Comparison of ENCODE assay signal across 9 cellular contexts in genomic region chr5:145887976-145888574, GRCh38.
A peak's percentile ranks its signal among the peaks of the same experiment; 100 is the strongest.
DNase-seq lines count a peak whose midpoint lies in the region; ATAC-seq and TF ChIP-seq lines count a peak whose summit lies in the region.
"Had no signal": no experiment of that assay in that cellular context is flagged by ENCODE, and none has a peak within 500 bp of the region (broad histone marks: within the 10 kb centered on the region; RNA-seq: fewer than 3 reads in every experiment).

No MANE protein-coding gene starts in this region.

- H3K4me1 Mint-ChIP-seq in effector memory CD8-positive, alpha-beta T cell (ENCODE audit: low read depth in 2 of 2): no peaks in the 10 kb centered on the region

- no peaks in the 10 kb centered on the region for H3K9me3 ChIP-seq in DOHH2 (ENCODE audit: control insufficient read depth, insufficient read depth, low read length)
- H3K9me3 ChIP-seq: neutrophil had no signal

- no peaks in the 10 kb centered on the region for H4K20me1 ChIP-seq in DOHH2 (ENCODE audit: control insufficient read depth, insufficient read depth, low read depth, low read length)

- no peak overlapping the region for H3K4me3 Mint-ChIP-seq in effector memory CD8-positive, alpha-beta T cell

- no peak overlapping the region for H3K4me3 ChIP-seq in DOHH2 (ENCODE audit: low read length)
- H3K4me3 ChIP-seq in foreskin fibroblast (ENCODE audit: low read depth in 1 of 2, low read length in 2 of 2): no peak overlapping the region
- H3K4me3 ChIP-seq in retinal pigment epithelial cell (ENCODE audit: low read length): no peak overlapping the region

- TF ChIP-seq CTCF in DOHH2 (IDR thresholded peaks at IDR 0.05; ENCODE audit: low read depth, low read length, poor library complexity, severe bottlenecking) (peak; percentile 62), foreskin fibroblast (IDR thresholded peaks at IDR 0.05; ENCODE audit: low read depth, low read length) (peak; percentile 97), retinal pigment epithelial cell (conservative IDR thresholded peaks at IDR 0.05; ENCODE audit: low read depth, low read length) (peak; percentile 99)

- no peaks in the 10 kb centered on the region for H3F3A ChIP-seq in DOHH2 (ENCODE audit: control insufficient read depth, insufficient read depth)

- no peak overlapping the region for H3K27ac ChIP-seq in DOHH2 (ENCODE audit: low read depth, low read length)
- H3K27ac ChIP-seq: neutrophil had no signal

- H3K9me3 Mint-ChIP-seq in effector memory CD8-positive, alpha-beta T cell: no peaks in the 10 kb centered on the region

- no peaks in the 10 kb centered on the region for H3K36me3 ChIP-seq in DOHH2 (ENCODE audit: control insufficient read depth, low read length)
- H3K36me3 ChIP-seq: neutrophil had no signal

- no peaks in the 10 kb centered on the region for H3K36me3 Mint-ChIP-seq in effector memory CD8-positive, alpha-beta T cell (ENCODE audit: insufficient read depth)

- H3K4me2 ChIP-seq in DOHH2 (ENCODE audit: low read length): no peak overlapping the region

- peaks cover 0 to 19% of the 10 kb centered on the region in 2 donors for H3K27me3 Mint-ChIP-seq in effector memory CD8-positive, alpha-beta T cell

- H3K9me2 ChIP-seq in DOHH2 (replicated peaks; ENCODE audit: control insufficient read depth, low read length): no peaks in the 10 kb centered on the region

- no peak overlapping the region for H3K27ac Mint-ChIP-seq in effector memory CD8-positive, alpha-beta T cell

- no peaks in the 10 kb centered on the region for H3K79me2 ChIP-seq in DOHH2 (ENCODE audit: control insufficient read depth, low read length)

- no peaks in the 10 kb centered on the region for H3K4me1 ChIP-seq in DOHH2 (ENCODE audit: control insufficient read depth, low read length)

- ATAC-seq in HG02884 (IDR thresholded peaks at IDR 0.05; ENCODE audit: unreplicated experiment) (peak; percentile 68), GM21447 (IDR thresholded peaks at IDR 0.05; ENCODE audit: unreplicated experiment) (no peak)
- ATAC-seq in effector memory CD8-positive, alpha-beta T cell (replicated peaks): no peak

- H3K27me3 ChIP-seq in DOHH2 (ENCODE audit: control insufficient read depth, low read length): 0 out of 2 replicates have a peak, but pooled peaks cover 5% of the 10 kb centered on the region
- H3K27me3 ChIP-seq: neutrophil had no signal

- peak; percentile 5 for DNase-seq in SHP77 treated with DMSO at 0.1 percent for 48 hours (lab: John Stamatoyannopoulos, UW)
- DNase-seq in foreskin fibroblast: peak; percentile 36 to 67
- peak; percentile 17 for DNase-seq in retinal pigment epithelial cell (ENCODE audit: low read depth)
- no peak for DNase-seq in NCI-H1694 (lab: John Stamatoyannopoulos, UW)
- DNase-seq in effector memory CD8-positive, alpha-beta T cell: no peak

Comparison
In these comparisons a context has a peak if more than half of its experiments do, and no peak if none do; other contexts are left out.
1. DNase-seq: peak in SHP77 treated with DMSO at 0.1 percent for 48 hours (single experiment), foreskin fibroblast (2 of 2) and retinal pigment epithelial cell (single experiment); none in NCI-H1694 (single experiment) and effector memory CD8-positive, alpha-beta T cell (0 of 3).
2. Peak in every context shown above with its lines, with median percentiles within 50 percentile points of each other: CTCF ChIP-seq.